17 cellular contexts compared by ENCODE assay signal in the genomic region with DNA sequence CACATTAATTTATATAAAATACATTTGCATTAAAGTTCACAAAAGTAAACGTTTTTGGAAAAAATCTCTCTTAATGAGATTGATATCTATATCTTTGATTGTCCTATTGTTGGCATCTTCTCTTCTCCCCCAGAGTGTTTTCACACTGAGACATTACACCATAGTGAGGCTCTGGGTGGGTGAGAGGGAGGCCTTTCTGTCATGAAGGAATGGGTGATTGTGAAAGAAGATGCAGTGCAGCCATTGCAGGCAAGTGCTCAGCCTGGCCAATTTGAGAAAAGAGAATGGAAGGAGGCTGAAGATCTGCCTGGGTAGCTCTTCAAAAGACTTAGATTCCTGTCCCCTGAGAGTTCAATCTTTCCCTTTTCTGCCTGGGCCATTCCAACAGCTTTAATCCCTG.
A peak's percentile ranks its signal among the peaks of the same experiment; 100 is the strongest.
DNase-seq lines count a peak whose midpoint lies in the region; ATAC-seq lines count a peak whose summit lies in the region.
"Had no signal": no experiment of that assay in that cellular context is flagged by ENCODE, and none has a peak within 500 bp of the region (broad histone marks: within the 10 kb centered on the region; RNA-seq: fewer than 3 reads in every experiment).

No MANE protein-coding gene starts in this region.

- no peak overlapping the region for H4K8ac ChIP-seq in mesendoderm (ENCODE audit: low read depth, low read length)

- no peak for ATAC-seq in activated naive CD4-positive, alpha-beta T cell treated with anti-CD3 and anti-CD28 coated beads, Interleukin-2, amount 50 U/mL, for 72 hours
- no peak for ATAC-seq in GM19452 (IDR thresholded peaks at IDR 0.05; ENCODE audit: unreplicated experiment)
- ATAC-seq: GM23338, HepG2 had no signal

- H2AK5ac ChIP-seq in mesendoderm (ENCODE audit: low read length) = no peak overlapping the region

- DNase-seq in activated naive CD4-positive, alpha-beta T cell treated with anti-CD3 and anti-CD28 coated beads, Interleukin-2, amount 50 U/mL, for 72 hours (ENCODE audit: low spot score in 2 of 2) = no peak
- DNase-seq in fibroblast of gingiva (ENCODE audit: low read depth) = peak; percentile 19
- no peak for DNase-seq in mesendoderm
- no peak for DNase-seq in stimulated activated CD4-positive, alpha-beta T cell treated with anti-CD3 and anti-CD28 coated beads, Interleukin-4, amount 100 ng/mL, for 1 hour
- no peak for DNase-seq in D341Med (ENCODE audit: low spot score)
- DNase-seq: AML-193; Caco-2; CD8-positive, alpha-beta memory T cell; DMS53; GF-D8; H9 had no signal

- H3K4me3 ChIP-seq in mesendoderm (ENCODE audit: low read length) = no peak overlapping the region
- H3K4me3 ChIP-seq: BLaER1, GM23338 had no signal

- no peak overlapping the region for H2BK120ac ChIP-seq in mesendoderm (ENCODE audit: low read depth, low read length)

- peak overlapping the region; percentile 24 for H3K27ac Mint-ChIP-seq in activated naive CD4-positive, alpha-beta T cell treated with anti-CD3 and anti-CD28 coated beads, Interleukin-2, amount 50 U/mL, for 24 hours
- no peak overlapping the region for H3K27ac Mint-ChIP-seq in activated naive CD4-positive, alpha-beta T cell treated with anti-CD3 and anti-CD28 coated beads, Interleukin-2, amount 50 U/mL, for 72 hours
- H3K27ac Mint-ChIP-seq: CD8-positive, alpha-beta memory T cell; GM23338; H9 had no signal

- no peaks in the 10 kb centered on the region for H3K4me1 ChIP-seq in mesendoderm (ENCODE audit: control insufficient read depth, low read depth, low read length)
- H3K4me1 ChIP-seq: BLaER1, Caco-2 had no signal

- no peak overlapping the region for H4K5ac ChIP-seq in mesendoderm (ENCODE audit: low read length)

- H2BK15ac ChIP-seq in mesendoderm (replicated peaks; ENCODE audit: low read depth) = no peak overlapping the region

- H3K9me3 Mint-ChIP-seq in activated naive CD4-positive, alpha-beta T cell treated with anti-CD3 and anti-CD28 coated beads, Interleukin-2, amount 50 U/mL, for 24 hours = no peaks in the 10 kb centered on the region
- H3K9me3 Mint-ChIP-seq in activated naive CD4-positive, alpha-beta T cell treated with anti-CD3 and anti-CD28 coated beads, Interleukin-2, amount 50 U/mL, for 72 hours = no peaks in the 10 kb centered on the region
- H3K9me3 Mint-ChIP-seq: CD8-positive, alpha-beta memory T cell; GM23338; H9 had no signal

- H3K27ac ChIP-seq in mesendoderm (ENCODE audit: low read depth, low read length) = no peak overlapping the region
- H3K27ac ChIP-seq: 22Rv1, BLaER1 had no signal

- no peak overlapping the region for H3K23ac ChIP-seq in mesendoderm (ENCODE audit: low read length)

- H2BK5ac ChIP-seq in mesendoderm (ENCODE audit: low read length) = no peak overlapping the region

- no peak overlapping the region for H3K18ac ChIP-seq in mesendoderm (ENCODE audit: low read length)

- no peak overlapping the region for H3K9ac ChIP-seq in mesendoderm (ENCODE audit: low read length)
- H3K9ac ChIP-seq: BLaER1 had no signal

- H3K79me2 ChIP-seq in mesendoderm (ENCODE audit: control insufficient read depth, insufficient read depth, low read length) = no peaks in the 10 kb centered on the region

- no peak overlapping the region for H3K4me2 ChIP-seq in mesendoderm (ENCODE audit: low read length)
- H3K4me2 ChIP-seq: BLaER1, GM23338 had no signal

- H3K79me1 ChIP-seq in mesendoderm (ENCODE audit: low read length) = no peaks in the 10 kb centered on the region

- H3K36me3 ChIP-seq in mesendoderm (ENCODE audit: control insufficient read depth, insufficient read depth, low read length) = no peaks in the 10 kb centered on the region
- H3K36me3 ChIP-seq: BLaER1 had no signal

- no peak overlapping the region for H3K4ac ChIP-seq in mesendoderm (ENCODE audit: low read depth, low read length)

- no peak overlapping the region for H3K4me3 Mint-ChIP-seq in activated naive CD4-positive, alpha-beta T cell treated with anti-CD3 and anti-CD28 coated beads, Interleukin-2, amount 50 U/mL, for 24 hours
- H3K4me3 Mint-ChIP-seq: CD8-positive, alpha-beta memory T cell; GM23338; H9 had no signal

- no peaks in the 10 kb centered on the region for H3K36me3 Mint-ChIP-seq in activated naive CD4-positive, alpha-beta T cell treated with anti-CD3 and anti-CD28 coated beads, Interleukin-2, amount 50 U/mL, for 24 hours
- H3K36me3 Mint-ChIP-seq in activated naive CD4-positive, alpha-beta T cell treated with anti-CD3 and anti-CD28 coated beads, Interleukin-2, amount 50 U/mL, for 72 hours = no peaks in the 10 kb centered on the region
- H3K36me3 Mint-ChIP-seq: CD8-positive, alpha-beta memory T cell had no signal

- no CpG with 5 or more reads among the region's 1 CpG for WGBS in mesendoderm (ENCODE audit: extremely low coverage, insufficient coverage, low lambda C conversion rate)

- H3K56ac ChIP-seq in mesendoderm (ENCODE audit: low read length) = peak overlapping the region; percentile 34

- no peaks in the 10 kb centered on the region for H3K4me1 Mint-ChIP-seq in activated naive CD4-positive, alpha-beta T cell treated with anti-CD3 and anti-CD28 coated beads, Interleukin-2, amount 50 U/mL, for 24 hours
- H3K4me1 Mint-ChIP-seq: CD8-positive, alpha-beta memory T cell had no signal

- peaks cover 2% of the 10 kb centered on the region for H3K27me3 Mint-ChIP-seq in activated naive CD4-positive, alpha-beta T cell treated with anti-CD3 and anti-CD28 coated beads, Interleukin-2, amount 50 U/mL, for 24 hours

- no peaks in the 10 kb centered on the region for H3K27me3 ChIP-seq in mesendoderm (ENCODE audit: insufficient read depth, low read length, poor library complexity)
- H3K27me3 ChIP-seq: BLaER1 had no signal
